2 cellular contexts compared by ENCODE assay signal in genomic region chr18:26708814-26709717, GRCh38.
TF ChIP-seq lines count a peak whose summit lies in the region.

No MANE protein-coding gene starts in this region.

TF ChIP-seq in IMR-90, 13 proteins besides CTCF, POLR2A, EP300 and RAD21:
- TF ChIP-seq MAFK (IDR thresholded peaks at IDR 0.05; ENCODE audit: low read depth, low read length): peak; percentile 45
- no peak for TF ChIP-seq SMC3 (IDR thresholded peaks at IDR 0.05; ENCODE audit: low read depth, low read length)
- TF ChIP-seq RFX5 (IDR thresholded peaks at IDR 0.05; ENCODE audit: low read depth, low read length): no peak
- TF ChIP-seq RCOR1 (IDR thresholded peaks at IDR 0.05; ENCODE audit: insufficient replicate concordance, low read length): no peak
- no peak for TF ChIP-seq MAZ (IDR thresholded peaks at IDR 0.05; ENCODE audit: borderline replicate concordance, low read depth, low read length)

TF ChIP-seq in K562, 482 proteins besides CTCF, POLR2A, EP300 and RAD21:
- TF ChIP-seq C11orf30 (IDR thresholded peaks at IDR 0.05; ENCODE audit: low read depth) (peak; percentile 40; the same call in 1 of the 2 replicates), EP400 (IDR thresholded peaks at IDR 0.05) (no peak), MAFK (IDR thresholded peaks at IDR 0.05; ENCODE audit: low read length) (0 out of 2 replicates have a peak, but pooled peaks have one; percentile 30), MAFG (tag; conservative IDR thresholded peaks at IDR 0.05) (peak; percentile 50), ZNF316 (IDR thresholded peaks at IDR 0.05) (peak; percentile 59; the same call in 1 of the 2 replicates), ZNF239 (CRISPR knock-in tag; IDR thresholded peaks at IDR 0.05) (no peak)
